Comparison of ENCODE assay signal across 8 cellular contexts in the genomic region with DNA sequence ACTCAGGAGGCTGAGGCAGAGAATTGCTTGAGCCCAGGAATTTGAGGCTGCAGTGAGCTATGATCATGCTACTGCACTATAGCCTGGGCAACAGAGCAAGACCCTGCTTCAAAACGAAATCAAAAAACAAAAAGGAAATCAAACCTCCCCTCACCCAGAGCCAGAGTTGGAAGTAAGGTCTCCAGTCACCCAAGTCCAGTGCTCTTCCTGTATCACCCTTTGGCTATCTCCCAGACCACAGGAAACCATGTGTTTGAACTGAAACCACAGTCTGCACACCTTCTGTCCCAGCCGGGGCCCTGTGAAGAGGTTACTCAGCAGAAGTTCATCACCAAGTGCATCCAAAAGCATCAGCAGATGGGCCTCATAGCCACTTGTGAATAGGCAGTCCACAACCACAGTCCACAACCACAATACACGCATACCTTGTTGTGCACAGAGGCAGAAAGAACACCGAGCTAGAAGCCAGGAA. TPM values are rescaled to one million over a fixed set of nuclear protein-coding genes. Genes with fewer than 3 reads are reported as not detected.
A peak's percentile ranks its signal among the peaks of the same experiment; 100 is the strongest.
DNase-seq lines count a peak whose midpoint lies in the region; ATAC-seq lines count a peak whose summit lies in the region.

No MANE protein-coding gene starts in this region.

- H3K9me3 Mint-ChIP-seq in central memory CD8-positive, alpha-beta T cell: no peaks in the 10 kb centered on the region

- ATAC-seq in central memory CD8-positive, alpha-beta T cell (replicated peaks; ENCODE audit: extremely low read depth, poor library complexity, severe bottlenecking): peak; percentile 41

- H3K4me1 Mint-ChIP-seq in central memory CD8-positive, alpha-beta T cell: peaks cover 75% of the 10 kb centered on the region

- peak overlapping the region; percentile 96 for H3K4me3 Mint-ChIP-seq in central memory CD8-positive, alpha-beta T cell

- no peaks in the 10 kb centered on the region for H3K27me3 Mint-ChIP-seq in central memory CD8-positive, alpha-beta T cell

- H3K27ac Mint-ChIP-seq in central memory CD8-positive, alpha-beta T cell (ENCODE audit: low read depth): peak overlapping the region; percentile 92

- peaks cover 61% of the 10 kb centered on the region for H3K36me3 Mint-ChIP-seq in central memory CD8-positive, alpha-beta T cell (ENCODE audit: insufficient read depth)

- DNase-seq in NCI-H2196 (lab: John Stamatoyannopoulos, UW; ENCODE audit: unreplicated experiment): peak; percentile 37
- DNase-seq in NCI-H2196 treated with DMSO at 0.1 percent for 48 hours (lab: John Stamatoyannopoulos, UW; ENCODE audit: unreplicated experiment): no peak
- peak; percentile 98 for DNase-seq in RPMI7951 (ENCODE audit: low read depth)
- peak; percentile 47 to 75 for DNase-seq in central memory CD8-positive, alpha-beta T cell (ENCODE audit: low spot score in 2 of 2)
- DNase-seq in non-pigmented ciliary epithelial cell (ENCODE audit: low read depth): peak; percentile 81
- no peak for DNase-seq in NCI-H1436 treated with DMSO at 0.1 percent for 48 hours (lab: John Stamatoyannopoulos, UW)
- DNase-seq in SHP77 (lab: John Stamatoyannopoulos, UW): no peak
- DNase-seq in NCI-H524 (lab: John Stamatoyannopoulos, UW): no peak

RNA-seq across cellular contexts. Expression of a gene that starts 4.6 kb away (rescaled TPM):
- 260 and 282 TPM in 2 replicates for total RNA-seq in RPMI7951 (2014; rRNA removed; shearing (Covaris generic))

Comparison
In these comparisons a context has a peak if more than half of its experiments do, and no peak if none do; other contexts are left out.
1. DNase-seq: peak in NCI-H2196 (single experiment), RPMI7951 (single experiment), central memory CD8-positive, alpha-beta T cell (2 of 2) and non-pigmented ciliary epithelial cell (single experiment); none in NCI-H2196 treated with DMSO at 0.1 percent for 48 hours (single experiment), NCI-H1436 treated with DMSO at 0.1 percent for 48 hours (single experiment), SHP77 (0 of 2) and NCI-H524 (0 of 2).